ENCODE assay signal across 27 cellular contexts in genomic region chr15:69338535-69339213, GRCh38. TPM values are rescaled to one million over a fixed set of nuclear protein-coding genes. Genes with fewer than 3 reads are reported as not detected.
DNase-seq lines count a peak whose midpoint lies in the region; ATAC-seq, FAIRE-seq and TF ChIP-seq lines count a peak whose summit lies in the region.
"Had no signal": no experiment of that assay in that cellular context is flagged by ENCODE, and none has a peak within 500 bp of the region (broad histone marks: within the 10 kb centered on the region; RNA-seq: fewer than 3 reads in every experiment).

No MANE protein-coding gene starts in this region.

- H3K36me3 ChIP-seq in K562 (ENCODE audit: control insufficient read depth, insufficient read depth, low read length) (no peaks in the 10 kb centered on the region), left lung (no peaks in the 10 kb centered on the region)
- H3K36me3 ChIP-seq: heart left ventricle, neural progenitor cell, right lobe of liver, upper lobe of right lung had no signal

- H3K4me3 Mint-ChIP-seq in natural killer cell = no peak overlapping the region
- H3K4me3 Mint-ChIP-seq: activated CD8-positive, alpha-beta T cell treated with anti-CD3 and anti-CD28 coated beads for 36 hours; memory B cell; neural progenitor cell; stimulated activated memory B cell treated with anti-CD40 and anti-IgM and Interleukin-4, amounts not matched to agents 10 μg/mL and 1 μg/mL and 100 μg/mL, for 72 hours; T-helper 1 cell treated with Interleukin-12 subunit alpha and Interleukin-12 subunit beta and Interleukin-4 antibody, amounts not matched to agents 30 μg/mL and 1 μg/mL, for 36 hours had no signal

- TF ChIP-seq EP300 in K562 (IDR thresholded peaks at IDR 0.05; ENCODE audit: low read length) = no peak

- no peak overlapping the region for H2AFZ ChIP-seq in K562 (ENCODE audit: low read depth, low read length)
- H2AFZ ChIP-seq: neural progenitor cell had no signal

- H3K79me2 ChIP-seq in K562 (ENCODE audit: control insufficient read depth, insufficient read depth, low read length) = no peaks in the 10 kb centered on the region

- H3K4me1 Mint-ChIP-seq in natural killer cell = no peaks in the 10 kb centered on the region
- H3K4me1 Mint-ChIP-seq: memory B cell; stimulated activated memory B cell treated with anti-CD40 and anti-IgM and Interleukin-4, amounts not matched to agents 10 μg/mL and 1 μg/mL and 100 μg/mL, for 72 hours had no signal

- intact Hi-C loops in K562 (cut with micrococcal nuclease) (no loop called here), natural killer cell (cut with micrococcal nuclease) (no loop called here), left lung (cut with DNase I) (no loop called here), left cardiac atrium (cut with DNase I) (no loop called here)

- H3K4me1 ChIP-seq in K562 (replicated peaks in 1 of 2; ENCODE audit: control insufficient read depth in 2 of 2, insufficient read depth in 2 of 2, low read length in 2 of 2) (no peaks in the 10 kb centered on the region), left lung (no peaks in the 10 kb centered on the region)
- H3K4me1 ChIP-seq: right lobe of liver, upper lobe of right lung had no signal

- no peaks in the 10 kb centered on the region for H3K9me1 ChIP-seq in K562 (ENCODE audit: control insufficient read depth, insufficient read depth, low read length)

- H3K27ac Mint-ChIP-seq in natural killer cell = no peak overlapping the region
- H3K27ac Mint-ChIP-seq: activated CD8-positive, alpha-beta T cell treated with anti-CD3 and anti-CD28 coated beads for 36 hours; memory B cell; neural progenitor cell; stimulated activated memory B cell treated with anti-CD40 and anti-IgM and Interleukin-4, amounts not matched to agents 10 μg/mL and 1 μg/mL and 100 μg/mL, for 72 hours; T-helper 1 cell treated with Interleukin-12 subunit alpha and Interleukin-12 subunit beta and Interleukin-4 antibody, amounts not matched to agents 30 μg/mL and 1 μg/mL, for 36 hours had no signal

- CTCF ChIA-PET in K562 (lab: Yijun Ruan, JAX; ENCODE audit: low intra/inter-chr PET ratio) = no interaction called here

- no peak overlapping the region for H3K9ac ChIP-seq in K562 (ENCODE audit: insufficient read depth in 1 of 2, low read depth in 2 of 2, low read length in 2 of 2)
- H3K9ac ChIP-seq: neural progenitor cell, SK-N-SH had no signal

- no peak for FAIRE-seq in K562 (lab: Jason Lieb, UNC)
- FAIRE-seq: endometrium had no signal

- H3K36me3 Mint-ChIP-seq in natural killer cell = no peaks in the 10 kb centered on the region
- H3K36me3 Mint-ChIP-seq: neural progenitor cell had no signal

- WGBS in K562 (ENCODE audit: insufficient coverage, low coverage, missing lambda C conversion rate) = 3% methylated on average over 7 of the region's 8 CpGs

- in situ Hi-C loops in K562 (cut with MboI) = no loop called here

- no peak overlapping the region for H3K4me2 ChIP-seq in K562 (ENCODE audit: insufficient read depth, low read length)
- H3K4me2 ChIP-seq: neural progenitor cell, SK-N-SH had no signal

- peak; percentile 34 for DNase-seq in EL
- peak; percentile 61 for DNase-seq in NCI-H226
- DNase-seq in K562 (ENCODE audit: extremely low read depth in 1 of 4, low spot score in 3 of 4) = peak in 1 of 4 experiments; percentile 11
- DNase-seq in glomerular visceral epithelial cell (ENCODE audit: extremely low spot score) = peak; percentile 16
- DNase-seq in natural killer cell = no peak
- DNase-seq in stimulated activated CD4-positive, alpha-beta T cell treated with anti-CD3 and anti-CD28 coated beads, Interleukin-15, amount 100 ng/mL, for 24 hours = no peak
- no peak for DNase-seq in left lung
- no peak for DNase-seq in left cardiac atrium
- DNase-seq: activated CD8-positive, alpha-beta T cell treated with anti-CD3 and anti-CD28 coated beads for 36 hours; dermis blood vessel endothelial cell; GF-D8; heart left ventricle; kidney glomerular epithelial cell; NCI-H1092 treated with DMSO at 0.1 percent for 48 hours; NCI-H187; NCI-H2171 treated with DMSO at 0.1 percent for 48 hours; NCI-H69; posterior cingulate gyrus; right lobe of liver; SK-N-SH; stimulated activated CD4-positive, alpha-beta T cell treated with anti-CD3 and anti-CD28 coated beads, Interleukin-4, amount 100 ng/mL, for 4 hours; upper lobe of right lung had no signal

- no peak overlapping the region for H3K27ac ChIP-seq in K562 (ENCODE audit: extremely low read depth, low read depth, low read length)
- H3K27ac ChIP-seq in left lung = no peak overlapping the region
- H3K27ac ChIP-seq: heart left ventricle, neural progenitor cell, right lobe of liver, upper lobe of right lung had no signal

- H3K4me3 ChIP-seq in K562 (no peak overlapping the region), left lung (no peak overlapping the region)
- H3K4me3 ChIP-seq: heart left ventricle, neural progenitor cell, right lobe of liver, upper lobe of right lung had no signal

- H3K9me3 ChIP-seq in K562 (replicated peaks; ENCODE audit: control insufficient read depth, insufficient read depth, low read depth, low read length) (no peaks in the 10 kb centered on the region), left lung (peaks cover 0 to 7% of the 10 kb centered on the region in 2 donors)
- H3K9me3 ChIP-seq: right lobe of liver, upper lobe of right lung had no signal

- BruUV-seq in K562 (replicated peaks; lab: Mats Ljungman, UMichigan) = no TSS peak

- TF ChIP-seq POLR2A in K562 (conservative IDR thresholded peaks at IDR 0.05) = no peak

- no peaks in the 10 kb centered on the region for H3K27me3 Mint-ChIP-seq in natural killer cell (ENCODE audit: low read depth in 2 of 2)

- no peaks in the 10 kb centered on the region for H3K9me3 Mint-ChIP-seq in natural killer cell
- H3K9me3 Mint-ChIP-seq: memory B cell; T-helper 1 cell treated with Interleukin-12 subunit alpha and Interleukin-12 subunit beta and Interleukin-4 antibody, amounts not matched to agents 30 μg/mL and 1 μg/mL, for 36 hours had no signal

- ATAC-seq in K562 (no peak), natural killer cell (no peak), left lung (no peak), left cardiac atrium (no peak)
- ATAC-seq: activated CD8-positive, alpha-beta T cell treated with anti-CD3 and anti-CD28 coated beads for 36 hours; heart left ventricle; right lobe of liver; stimulated activated memory B cell treated with anti-CD40 and anti-IgM and Interleukin-4, amounts not matched to agents 10 μg/mL and 1 μg/mL and 100 μg/mL, for 72 hours; upper lobe of right lung had no signal

- no peak for TF ChIP-seq RAD21 in K562 (CRISPR knock-in tag; conservative IDR thresholded peaks at IDR 0.05 in 1 of 2, IDR thresholded peaks at IDR 0.05 in 1 of 2)

- H4K20me1 ChIP-seq in K562 (replicated peaks; ENCODE audit: control insufficient read depth, insufficient read depth, low read length) = no peaks in the 10 kb centered on the region

- TF ChIP-seq CTCF in K562 (IDR thresholded peaks at IDR 0.05 in 2 of 3, conservative IDR thresholded peaks at IDR 0.05 in 1 of 3; ENCODE audit: insufficient read depth in 2 of 3, low read depth in 1 of 3, low read length in 3 of 3) = no peak
- TF ChIP-seq CTCF in natural killer cell (IDR thresholded peaks at IDR 0.05) = no peak
- TF ChIP-seq CTCF in left lung (IDR thresholded peaks at IDR 0.05) = no peak

- POLR2A ChIA-PET in K562 (lab: Yijun Ruan, JAX) = no interaction called here

- H3K27me3 ChIP-seq in K562 (ENCODE audit: control insufficient read depth in 2 of 2, insufficient read depth in 2 of 2, low read length in 2 of 2) = peaks cover 9 to 13% of the 10 kb centered on the region in 2 experiments; a peak in 4 of 5 replicates
- H3K27me3 ChIP-seq in left lung = no peaks in the 10 kb centered on the region
- H3K27me3 ChIP-seq: heart left ventricle, neural progenitor cell, right lobe of liver, upper lobe of right lung had no signal

TF ChIP-seq in K562, 482 proteins besides CTCF, POLR2A, EP300 and RAD21 (continues in another document):
- no peak for TF ChIP-seq ARID2 (IDR thresholded peaks at IDR 0.05)
- no peak for TF ChIP-seq KAT7 (CRISPR knock-in tag; IDR thresholded peaks at IDR 0.05; ENCODE audit: borderline replicate concordance)
- no peak for TF ChIP-seq NR1H2 (CRISPR knock-in tag; IDR thresholded peaks at IDR 0.05)
- TF ChIP-seq CREBBP (IDR thresholded peaks at IDR 0.05; ENCODE audit: low read depth, low read length) = no peak
- no peak for TF ChIP-seq ZNF124 (CRISPR knock-in tag; IDR thresholded peaks at IDR 0.05)
- peak; percentile 54; the same call in 1 of the 2 replicates for TF ChIP-seq PYGO2 (tag; IDR thresholded peaks at IDR 0.05)
- no peak for TF ChIP-seq USF2 (CRISPR knock-in tag; IDR thresholded peaks at IDR 0.05)
- TF ChIP-seq SMAD4 (CRISPR knock-in tag; conservative IDR thresholded peaks at IDR 0.05) = 0 out of 2 replicates have a peak, but pooled peaks have one; percentile 16

RNA-seq across cellular contexts. Expression of gene PAQR5, which starts 40.0 kb away (rescaled TPM):
- total RNA-seq in K562 (2011; cell fraction: chromatin; rRNA removed; ENCODE audit: low replicate concordance) = not detected in 2 replicates
- not detected in 2 replicates for total RNA-seq in K562 (2011; cell fraction: nucleolus; rRNA removed)
- not detected in 2 replicates for total RNA-seq in K562 (2011; cell fraction: nucleoplasm; rRNA removed)
- total RNA-seq in K562 (2014; rRNA removed) (not detected in 2 replicates), K562 (2014; rRNA removed; fragmentation: Illumina TruSeq; extraction: Trizol) (not detected in 2 replicates), K562 (2015; rRNA removed; fragmentation: Illumina TruSeq; extraction: Trizol) (not detected in 2 replicates), K562 (2021) (0.04 TPM in 1 of 2 replicates, not detected in the other), natural killer cell (1 to 10 TPM in 1 of 3 donors, under 1 TPM in 2; 0.40 to 1.1 (median 0.59) TPM), left lung (10 to 100 TPM; 15.7 to 17.7 TPM), left cardiac atrium (1 to 10 TPM in 1 of 2 donors, under 1 TPM in 1; 0.62 to 1.2 TPM)
- polyA plus RNA-seq in K562 (2011; rRNA removed) (not detected in 2 replicates), K562 (2014; fragmentation: Illumina TruSeq; extraction: Trizol) (not detected in 2 replicates), K562 (2014; fragmentation: Nextera tagmentation; extraction: Ambion mirVana) (under 1 TPM in 1 of 2 experiments, not detected in 1; 0.08 TPM), K562 (2014; rRNA removed) (not detected in 2 replicates)
- 0.04 TPM in 1 of 2 replicates, not detected in the other for polyA plus RNA-seq in K562 (2011; cell fraction: cytosol; rRNA removed)
- polyA plus RNA-seq in K562 (2011; cell fraction: nucleus; rRNA removed) = 0.07 TPM in 1 of 2 replicates, not detected in the other
- polyA plus RNA-seq in K562 (2012) = 0.04 and 0.06 TPM in 2 replicates
- 0.04 and 0.06 TPM in 2 replicates for polyA minus RNA-seq in K562 (2011; rRNA and poly(A)+ RNA removed)
- polyA minus RNA-seq in K562 (2011; cell fraction: cytosol; rRNA and poly(A)+ RNA removed) = 0.73 TPM in 1 of 2 replicates, not detected in the other
- polyA minus RNA-seq in K562 (2011; cell fraction: nucleus; rRNA and poly(A)+ RNA removed) = not detected in 2 replicates
- total RNA-seq: dermis blood vessel endothelial cell had no signal

Comparison
In these comparisons a context has a peak if more than half of its experiments do, and no peak if none do; other contexts are left out.
1. DNase-seq: peak in EL (single experiment), NCI-H226 (single experiment) and glomerular visceral epithelial cell (single experiment); none in natural killer cell (single experiment), stimulated activated CD4-positive, alpha-beta T cell treated with anti-CD3 and anti-CD28 coated beads, Interleukin-15, amount 100 ng/mL, for 24 hours (single experiment), left lung (0 of 2) and left cardiac atrium (single experiment).
2. RNA of gene PAQR5, which starts 40.0 kb away (total RNA-seq): 15.7 to 17.7 TPM in left lung; 0.62 to 1.2 TPM in left cardiac atrium, 0.40 to 1.1 TPM in natural killer cell and 0.04 TPM in K562; every median in the first group is over 4 times any median in the second.